In genomic region chr20:53867741-53868351, GRCh38 we compare ENCODE assay signal across 9 cellular contexts.
DNase-seq lines count a peak whose midpoint lies in the region; ATAC-seq, FAIRE-seq and TF ChIP-seq lines count a peak whose summit lies in the region.
"Had no signal": no experiment of that assay in that cellular context is flagged by ENCODE, and none has a peak within 500 bp of the region (broad histone marks: within the 10 kb centered on the region; RNA-seq: fewer than 3 reads in every experiment).

No MANE protein-coding gene starts in this region.

- ATAC-seq in GM21528 (IDR thresholded peaks at IDR 0.05; ENCODE audit: low FRiP score, unreplicated experiment) (no peak), HG02870 (IDR thresholded peaks at IDR 0.05; ENCODE audit: unreplicated experiment) (no peak)

- H3K36me3 ChIP-seq in CD4-positive, alpha-beta memory T cell (ENCODE audit: insufficient read depth, low read length): no peaks in the 10 kb centered on the region
- no peaks in the 10 kb centered on the region for H3K36me3 ChIP-seq in bronchial epithelial cell (ENCODE audit: control insufficient read depth, insufficient read depth, low read length)

- no peaks in the 10 kb centered on the region for H3K9me3 ChIP-seq in CD4-positive, alpha-beta memory T cell (ENCODE audit: control insufficient read depth in 1 of 2, low read length in 2 of 2)

- intact Hi-C loops in CD4-positive, alpha-beta memory T cell (cut with micrococcal nuclease): loop anchor here (5.0 kb wide), 1 partner anchor 206 kb away; no protein-coding TSS in a partner anchor

- H3K27ac ChIP-seq in CD4-positive, alpha-beta memory T cell (ENCODE audit: low read depth, low read length): peak overlapping the region; percentile 45

- peaks cover 49 to 81% (median 69%) of the 10 kb centered on the region in 4 donors for H3K4me1 Mint-ChIP-seq in CD4-positive, alpha-beta memory T cell
- peaks cover 83% of the 10 kb centered on the region for H3K4me1 Mint-ChIP-seq in nephron progenitor cell

- no peak overlapping the region for H3K4me3 ChIP-seq in CD4-positive, alpha-beta memory T cell (ENCODE audit: low read length in 2 of 2)
- H3K4me3 ChIP-seq in bronchial epithelial cell (ENCODE audit: low read depth, low read length) (no peak overlapping the region), foreskin fibroblast (ENCODE audit: low read depth in 1 of 2, low read length in 2 of 2) (no peak overlapping the region)

- CTCF ChIA-PET in CD4-positive, alpha-beta memory T cell (lab: Charles Lee; ENCODE audit: partially characterized antibody): interaction anchor here (0.7 to 1.7 kb wide), 2 partner anchors 289 kb away, joined by 3 to 9 read pairs; no protein-coding TSS in a partner anchor

- POLR2A ChIA-PET in CD4-positive, alpha-beta memory T cell (lab: Charles Lee; ENCODE audit: partially characterized antibody): interaction anchor here (0.6 to 2.1 kb wide), 7 partner anchors 22 to 288 kb away, joined by 3 to 9 read pairs (median 5); no protein-coding TSS in a partner anchor

- H3K36me3 Mint-ChIP-seq in CD4-positive, alpha-beta memory T cell: peaks cover 0 to 3% of the 10 kb centered on the region in 2 donors
- H3K36me3 Mint-ChIP-seq in nephron progenitor cell (ENCODE audit: low read depth): no peaks in the 10 kb centered on the region

- peaks cover 74% of the 10 kb centered on the region for H3K4me1 ChIP-seq in CD4-positive, alpha-beta memory T cell (ENCODE audit: insufficient read depth, low read length)

- H3K4me3 Mint-ChIP-seq in CD4-positive, alpha-beta memory T cell: peak overlapping the region in 6 of 8 donors; percentile 64 to 92 (median 80)
- no peak overlapping the region for H3K4me3 Mint-ChIP-seq in nephron progenitor cell

- peak overlapping the region; percentile 81 to 97 (median 88) for H3K27ac Mint-ChIP-seq in CD4-positive, alpha-beta memory T cell
- peak overlapping the region; percentile 16 for H3K27ac Mint-ChIP-seq in nephron progenitor cell

- FAIRE-seq in bronchial epithelial cell (lab: Jason Lieb, UNC): no peak

- H3K9me3 Mint-ChIP-seq in CD4-positive, alpha-beta memory T cell: peaks cover 0 to 2% (median 0%) of the 10 kb centered on the region in 8 donors
- H3K9me3 Mint-ChIP-seq in nephron progenitor cell: no peaks in the 10 kb centered on the region

- TF ChIP-seq CTCF in bronchial epithelial cell (IDR thresholded peaks at IDR 0.05; ENCODE audit: insufficient read depth, low read length, severe bottlenecking) (no peak), nephron progenitor cell (IDR thresholded peaks at IDR 0.05) (no peak), foreskin fibroblast (IDR thresholded peaks at IDR 0.05; ENCODE audit: low read depth, low read length) (no peak)

- peaks cover 0 to 2% of the 10 kb centered on the region in 2 donors for H3K27me3 Mint-ChIP-seq in CD4-positive, alpha-beta memory T cell
- H3K27me3 Mint-ChIP-seq in nephron progenitor cell (ENCODE audit: low read depth, poor library complexity): no peaks in the 10 kb centered on the region

- no peak for DNase-seq in CD4-positive, alpha-beta memory T cell
- DNase-seq in M059J (ENCODE audit: low read depth) (peak; percentile 39), bronchial epithelial cell (ENCODE audit: low read depth) (peak; percentile 98), nephron progenitor cell (no peak), D341Med (ENCODE audit: low spot score) (no peak), foreskin fibroblast (no peak)
- DNase-seq: NCI-H748 treated with DMSO at 0.1 percent for 48 hours had no signal

- H3K27me3 ChIP-seq in CD4-positive, alpha-beta memory T cell (ENCODE audit: insufficient read depth, low read length): no peaks in the 10 kb centered on the region
- H3K27me3 ChIP-seq in bronchial epithelial cell (ENCODE audit: control insufficient read depth, insufficient read depth, low read length): no peaks in the 10 kb centered on the region

Comparison
In these comparisons a context has a peak if more than half of its experiments do, and no peak if none do; other contexts are left out.
1. DNase-seq: peak in M059J (single experiment) and bronchial epithelial cell (single experiment); none in CD4-positive, alpha-beta memory T cell (0 of 5), nephron progenitor cell (single experiment), D341Med (single experiment) and foreskin fibroblast (0 of 2).